In genomic region chr3:183513046-183513706, GRCh38 we compare ENCODE assay signal across 10 cellular contexts. TPM values are rescaled to one million over a fixed set of nuclear protein-coding genes. Genes with fewer than 3 reads are reported as not detected.
DNase-seq lines count a peak whose midpoint lies in the region; ATAC-seq lines count a peak whose summit lies in the region.
"Had no signal": no experiment of that assay in that cellular context is flagged by ENCODE, and none has a peak within 500 bp of the region (broad histone marks: within the 10 kb centered on the region; RNA-seq: fewer than 3 reads in every experiment).

No MANE protein-coding gene starts in this region.

- POLR2A ChIA-PET in activated CD4-positive, alpha-beta memory T cell treated with anti-CD3 and anti-CD28 coated beads for 36 hours (lab: Charles Lee): interaction anchor here (0.8 kb wide), 1 partner anchor 43 kb away, joined by 4 read pairs; the partner anchor contains the start of gene KLHL6

- no peaks in the 10 kb centered on the region for H3K9me3 Mint-ChIP-seq in activated CD4-positive, alpha-beta memory T cell treated with anti-CD3 and anti-CD28 coated beads for 36 hours
- H3K9me3 Mint-ChIP-seq in immature natural killer cell: no peaks in the 10 kb centered on the region
- H3K9me3 Mint-ChIP-seq in stimulated activated naive CD8-positive, alpha-beta T cell treated with anti-CD3 and anti-CD28 coated beads, Interleukin-15, Interleukin-2, amounts not matched to agents 100 ng/mL and 50 ng/mL, for 24 hours: no peaks in the 10 kb centered on the region
- H3K9me3 Mint-ChIP-seq: mesothelial cell of epicardium had no signal

- peak; percentile 14 for ATAC-seq in left ventricle myocardium superior

- no peaks in the 10 kb centered on the region for H3K27me3 Mint-ChIP-seq in activated CD4-positive, alpha-beta memory T cell treated with anti-CD3 and anti-CD28 coated beads for 36 hours
- H3K27me3 Mint-ChIP-seq in immature natural killer cell (ENCODE audit: low read depth in 3 of 3): peaks cover 0 to 2% (median 1%) of the 10 kb centered on the region in 3 donors
- H3K27me3 Mint-ChIP-seq in stimulated activated naive CD8-positive, alpha-beta T cell treated with anti-CD3 and anti-CD28 coated beads, Interleukin-15, Interleukin-2, amounts not matched to agents 100 ng/mL and 50 ng/mL, for 24 hours: no peaks in the 10 kb centered on the region

- peak overlapping the region; percentile 33 for H3K27ac Mint-ChIP-seq in activated CD4-positive, alpha-beta memory T cell treated with anti-CD3 and anti-CD28 coated beads for 36 hours
- peak overlapping the region; percentile 56 to 91 (median 84) for H3K27ac Mint-ChIP-seq in immature natural killer cell
- peak overlapping the region; percentile 57 for H3K27ac Mint-ChIP-seq in stimulated activated naive CD8-positive, alpha-beta T cell treated with anti-CD3 and anti-CD28 coated beads, Interleukin-15, Interleukin-2, amounts not matched to agents 100 ng/mL and 50 ng/mL, for 24 hours
- H3K27ac Mint-ChIP-seq: mesothelial cell of epicardium had no signal

- CTCF ChIA-PET in activated CD4-positive, alpha-beta memory T cell treated with anti-CD3 and anti-CD28 coated beads for 36 hours (lab: Charles Lee): interaction anchor here (0.5 to 0.7 kb wide), 3 partner anchors 14 to 1664 kb away, joined by 3 to 9 read pairs (median 3); no protein-coding TSS in a partner anchor

- no peak overlapping the region for H3K4me3 Mint-ChIP-seq in activated CD4-positive, alpha-beta memory T cell treated with anti-CD3 and anti-CD28 coated beads for 36 hours
- H3K4me3 Mint-ChIP-seq in immature natural killer cell: peak overlapping the region; percentile 24 to 55 (median 30)
- H3K4me3 Mint-ChIP-seq in stimulated activated naive CD8-positive, alpha-beta T cell treated with anti-CD3 and anti-CD28 coated beads, Interleukin-15, Interleukin-2, amounts not matched to agents 100 ng/mL and 50 ng/mL, for 24 hours: peak overlapping the region; percentile 46
- H3K4me3 Mint-ChIP-seq: mesothelial cell of epicardium had no signal

- intact Hi-C loops in left ventricle myocardium superior (cut with micrococcal nuclease) (no loop called here), cardiac septum (cut with DNase I) (no loop called here), posterior vena cava (cut with DNase I) (no loop called here)
- intact Hi-C loops in activated CD4-positive, alpha-beta memory T cell treated with anti-CD3 and anti-CD28 coated beads for 36 hours (cut with micrococcal nuclease): no loop called here

- H3K36me3 Mint-ChIP-seq in activated CD4-positive, alpha-beta memory T cell treated with anti-CD3 and anti-CD28 coated beads for 36 hours: peaks cover 26% of the 10 kb centered on the region
- peaks cover 0 to 16% (median 0%) of the 10 kb centered on the region in 3 donors for H3K36me3 Mint-ChIP-seq in immature natural killer cell
- peaks cover 31% of the 10 kb centered on the region for H3K36me3 Mint-ChIP-seq in stimulated activated naive CD8-positive, alpha-beta T cell treated with anti-CD3 and anti-CD28 coated beads, Interleukin-15, Interleukin-2, amounts not matched to agents 100 ng/mL and 50 ng/mL, for 24 hours (ENCODE audit: low read depth)
- H3K36me3 Mint-ChIP-seq: mesothelial cell of epicardium had no signal

- H3K4me1 Mint-ChIP-seq in activated CD4-positive, alpha-beta memory T cell treated with anti-CD3 and anti-CD28 coated beads for 36 hours (ENCODE audit: low read depth): peaks cover 54% of the 10 kb centered on the region
- H3K4me1 Mint-ChIP-seq in immature natural killer cell: peaks cover 51 to 58% of the 10 kb centered on the region in 2 donors
- peaks cover 66% of the 10 kb centered on the region for H3K4me1 Mint-ChIP-seq in stimulated activated naive CD8-positive, alpha-beta T cell treated with anti-CD3 and anti-CD28 coated beads, Interleukin-15, Interleukin-2, amounts not matched to agents 100 ng/mL and 50 ng/mL, for 24 hours (ENCODE audit: low read depth)

- DNase-seq in left ventricle myocardium superior (no peak), cardiac septum (ENCODE audit: low spot score) (no peak), immature natural killer cell (peak; percentile 77 to 78 (median 77)), NCI-H774 (lab: John Stamatoyannopoulos, UW) (no peak), posterior vena cava (ENCODE audit: low spot score) (no peak), putamen (ENCODE audit: low spot score) (no peak)
- DNase-seq in activated CD4-positive, alpha-beta memory T cell treated with anti-CD3 and anti-CD28 coated beads for 36 hours: peak; percentile 71
- DNase-seq: NCI-H187 treated with DMSO at 0.1 percent for 48 hours had no signal

RNA-seq across cellular contexts. Expression of gene KLHL6, which starts 42.3 kb away (rescaled TPM):
- total RNA-seq in left ventricle myocardium superior (0.87 TPM), cardiac septum (2.2 TPM), posterior vena cava (1 to 10 TPM; 2.0 to 3.0 TPM)
- 10 to 100 TPM; 63.5 to 65.2 TPM for total RNA-seq in activated CD4-positive, alpha-beta memory T cell treated with anti-CD3 and anti-CD28 coated beads for 36 hours
- polyA plus RNA-seq in immature natural killer cell: 1 to 10 TPM; 2.2 to 6.1 (median 3.9) TPM

Comparison
In these comparisons a context has a peak if more than half of its experiments do, and no peak if none do; other contexts are left out.
1. DNase-seq: peak in activated CD4-positive, alpha-beta memory T cell treated with anti-CD3 and anti-CD28 coated beads for 36 hours (single experiment) and immature natural killer cell (3 of 3); none in left ventricle myocardium superior (single experiment), cardiac septum (single experiment), NCI-H774 (single experiment), posterior vena cava (single experiment) and putamen (single experiment).
2. H3K27ac Mint-ChIP-seq: peak in every context shown above with its lines; median percentile 84 in immature natural killer cell; 57 in stimulated activated naive CD8-positive, alpha-beta T cell treated with anti-CD3 and anti-CD28 coated beads, Interleukin-15, Interleukin-2, amounts not matched to agents 100 ng/mL and 50 ng/mL, for 24 hours; 33 in activated CD4-positive, alpha-beta memory T cell treated with anti-CD3 and anti-CD28 coated beads for 36 hours.
3. RNA of gene KLHL6, which starts 42.3 kb away (total RNA-seq): 63.5 to 65.2 TPM in activated CD4-positive, alpha-beta memory T cell treated with anti-CD3 and anti-CD28 coated beads for 36 hours; 2.0 to 3.0 TPM in posterior vena cava, 2.2 TPM in cardiac septum (single experiment) and 0.87 TPM in left ventricle myocardium superior (single experiment); every median in the first group is over 10 times any median in the second.